In genomic region chr17:7014995-7015586, GRCh38 we compare ENCODE assay signal across 1 cellular context.
TF ChIP-seq lines count a peak whose summit lies in the region.

No MANE protein-coding gene starts in this region.

TF ChIP-seq in H1, 55 proteins besides CTCF, POLR2A, EP300 and RAD21:
- TF ChIP-seq JUND (IDR thresholded peaks at IDR 0.05; ENCODE audit: low read length) (no peak), SP1 (IDR thresholded peaks at IDR 0.05; ENCODE audit: low read depth, low read length) (no peak), CBX8 (IDR thresholded peaks at IDR 0.05; ENCODE audit: borderline replicate concordance, low read depth, low read length) (no peak), JUN (IDR thresholded peaks at IDR 0.05; ENCODE audit: low read depth, low read length) (no peak), SAP30 (IDR thresholded peaks at IDR 0.05; ENCODE audit: insufficient read depth, insufficient replicate concordance, low read length) (peak; percentile 49), CREB1 (IDR thresholded peaks at IDR 0.05) (no peak), ASH2L (IDR thresholded peaks at IDR 0.05; ENCODE audit: low read length) (peak; percentile 59), POLR2AphosphoS5 (IDR thresholded peaks at IDR 0.05; ENCODE audit: low read depth, low read length) (no peak)
